In the genomic region with DNA sequence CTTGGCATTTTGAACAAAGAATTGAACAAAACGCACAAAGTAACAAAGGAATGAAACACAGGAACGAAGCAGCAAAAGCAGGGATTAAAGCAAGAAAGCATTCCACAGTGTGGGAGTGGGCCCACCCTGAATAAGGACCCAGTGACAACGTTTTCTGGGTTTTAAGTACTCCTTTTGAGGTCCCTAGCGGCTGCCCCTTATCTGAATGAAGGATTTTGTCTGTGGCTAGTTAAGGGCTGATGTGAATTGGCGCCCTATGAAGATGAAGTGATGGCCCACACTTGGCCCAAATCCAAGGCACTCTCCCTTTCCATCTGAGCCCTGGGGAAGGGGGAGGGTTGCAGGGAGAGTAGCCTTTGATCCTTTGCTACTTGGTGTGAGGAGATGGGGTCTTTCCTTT, we compare ENCODE assay signal across 27 cellular contexts. TPM values are rescaled to one million over a fixed set of nuclear protein-coding genes. Genes with fewer than 3 reads are reported as not detected.
DNase-seq lines count a peak whose midpoint lies in the region; FAIRE-seq and TF ChIP-seq lines count a peak whose summit lies in the region.
"Had no signal": no experiment of that assay in that cellular context is flagged by ENCODE, and none has a peak within 500 bp of the region (broad histone marks: within the 10 kb centered on the region; RNA-seq: fewer than 3 reads in every experiment).

No MANE protein-coding gene starts in this region.

- no peaks in the 10 kb centered on the region for H3K27me3 ChIP-seq in H1 (replicated peaks in 1 of 4; ENCODE audit: control insufficient read depth in 3 of 4, extremely low read depth in 1 of 4, insufficient read depth in 3 of 4, low read length in 3 of 4)
- H3K27me3 ChIP-seq in neuronal stem cell (ENCODE audit: control insufficient read depth in 3 of 3, insufficient read depth in 3 of 3, low read depth in 1 of 3, low read length in 3 of 3), result no peaks in the 10 kb centered on the region
- H3K27me3 ChIP-seq in esophagus squamous epithelium, result no peaks in the 10 kb centered on the region
- H3K27me3 ChIP-seq: esophagus muscularis mucosa, gastrocnemius medialis had no signal

- DNase-seq in NCI-H748 (lab: John Stamatoyannopoulos, UW; ENCODE audit: unreplicated experiment) (peak; percentile 37), NCI-H748 treated with DMSO at 0.1 percent for 48 hours (lab: John Stamatoyannopoulos, UW) (no peak), NCI-H69 (lab: John Stamatoyannopoulos, UW) (peak; percentile 21), H1 (ENCODE audit: low read depth in 1 of 2, low spot score in 2 of 2) (no peak), neuronal stem cell (ENCODE audit: low spot score) (peak; percentile 58), esophagus squamous epithelium (lab: John Stamatoyannopoulos, UW) (no peak), DMS153 (lab: John Stamatoyannopoulos, UW) (no peak), GM19238 (ENCODE audit: insufficient read length, low spot score) (no peak)
- DNase-seq: 8988T; activated CD4-positive, alpha-beta T cell treated with anti-CD3 and anti-CD28 coated beads for 4 hours; activated CD8-positive, alpha-beta memory T cell treated with anti-CD3 and anti-CD28 coated beads for 24 hours; activated T-cell treated with anti-CD3 and anti-CD28 coated beads, Interleukin-2, amount 50 U/mL, for 24 hours; DND-41; effector memory CD4-positive, alpha-beta T cell; gastrocnemius medialis; HCEC 1CT; hypothalamus; IMR-90; NCI-H1092 treated with DMSO at 0.1 percent for 48 hours; NCI-H2029; NCI-H446; psoas muscle; T-helper 17 cell had no signal

- 90% methylated on average over 5 of the region's 5 CpGs; no CpG with 5 or more reads in 1 of the 2 experiments for WGBS in H1 (ENCODE audit: extremely low coverage in 1 of 2, insufficient coverage in 1 of 2, insufficient read length in 1 of 2, insufficient replicate concordance in 2 of 2, low coverage in 1 of 2, low lambda C conversion rate in 2 of 2, missing lambda C conversion rate in 1 of 2), 2 experiments
- WGBS in neuronal stem cell (ENCODE audit: extremely low coverage in 2 of 2, insufficient read length in 2 of 2, insufficient replicate concordance in 1 of 2), 2 donors, result no CpG with 5 or more reads among the region's 5 CpGs
- WGBS in esophagus squamous epithelium, 2 donors, result 83 to 85% methylated on average over 5 of the region's 5 CpGs

- H2BK5ac ChIP-seq in H1 (ENCODE audit: low read depth, low read length) (peak overlapping the region; percentile 91; the same call in 1 of the 2 replicates), neuronal stem cell (ENCODE audit: low read length) (peak overlapping the region; percentile 8)

- no peak for TF ChIP-seq RAD21 in H1 (IDR thresholded peaks at IDR 0.05 in 1 of 2, conservative IDR thresholded peaks at IDR 0.05 in 1 of 2; ENCODE audit: low read depth in 2 of 2, low read length in 2 of 2)

- H4K91ac ChIP-seq in H1 (replicated peaks; ENCODE audit: insufficient read length, low read length) (no peak overlapping the region), neuronal stem cell (ENCODE audit: low read depth, low read length, poor library complexity) (no peak overlapping the region)

- H4K5ac ChIP-seq in H1 (ENCODE audit: insufficient read length, low read depth, low read length), result no peak overlapping the region

- H2BK12ac ChIP-seq in H1 (ENCODE audit: low read depth, low read length) (peak overlapping the region; percentile 13; the same call in 1 of the 2 replicates), neuronal stem cell (ENCODE audit: low read length) (no peak overlapping the region)

- H3K9me3 ChIP-seq in H1 (ENCODE audit: insufficient read depth in 2 of 2, low read depth in 1 of 2, low read length in 1 of 2) (no peaks in the 10 kb centered on the region), neuronal stem cell (replicated peaks in 1 of 2; ENCODE audit: control insufficient read depth in 2 of 2, insufficient read depth in 1 of 2, low read depth in 1 of 2, low read length in 2 of 2) (no peaks in the 10 kb centered on the region), esophagus squamous epithelium (no peaks in the 10 kb centered on the region)
- H3K9me3 ChIP-seq: esophagus muscularis mucosa, gastrocnemius medialis, psoas muscle had no signal

- H3K9ac ChIP-seq in H1 (replicated peaks in 1 of 4; ENCODE audit: extremely low read depth in 1 of 4, low read depth in 3 of 4, low read length in 3 of 4) (no peak overlapping the region), neuronal stem cell (ENCODE audit: low read depth, low read length, poor library complexity) (no peak overlapping the region)

- intact Hi-C loops in esophagus squamous epithelium (cut with DNase I), result no loop called here

- H3K4me1 ChIP-seq in H1 (replicated peaks in 1 of 4; ENCODE audit: control insufficient read depth in 3 of 4, insufficient read depth in 4 of 4, low read length in 3 of 4) (peaks cover 0 to 7% (median 5%) of the 10 kb centered on the region in 4 experiments; a peak in 2 of 7 replicates), neuronal stem cell (ENCODE audit: control insufficient read depth in 2 of 2, insufficient read depth in 1 of 2, low read depth in 1 of 2, low read length in 2 of 2) (peaks cover 0 to 20% of the 10 kb centered on the region in 2 donors), esophagus squamous epithelium (no peaks in the 10 kb centered on the region)
- H3K4me1 ChIP-seq: gastrocnemius medialis, psoas muscle had no signal

- no peak overlapping the region for H3K23ac ChIP-seq in H1 (ENCODE audit: insufficient read length)
- H3K23ac ChIP-seq in neuronal stem cell (ENCODE audit: low read depth, low read length, poor library complexity), result no peak overlapping the region

- H3K27ac ChIP-seq in H1 (ENCODE audit: low read depth, low read length) (no peak overlapping the region; the same call in 1 of the 2 replicates), neuronal stem cell (replicated peaks; ENCODE audit: low read length) (peak overlapping the region; percentile 84), esophagus squamous epithelium (no peak overlapping the region)
- H3K27ac ChIP-seq: esophagus muscularis mucosa, gastrocnemius medialis, psoas muscle had no signal

- peak overlapping the region; percentile 82; the same call in 1 of the 2 replicates for H2BK20ac ChIP-seq in H1 (ENCODE audit: low read length)

- H3K14ac ChIP-seq in H1 (ENCODE audit: insufficient read length) (no peak overlapping the region), neuronal stem cell (ENCODE audit: low read length) (no peak overlapping the region)

- H3K79me1 ChIP-seq in H1 (ENCODE audit: low read depth, low read length) (no peaks in the 10 kb centered on the region), neuronal stem cell (ENCODE audit: low read depth, low read length) (no peaks in the 10 kb centered on the region)

- H3K36me3 ChIP-seq in H1 (ENCODE audit: control insufficient read depth in 2 of 4, insufficient read depth in 4 of 4, low read length in 3 of 4) (no peaks in the 10 kb centered on the region), neuronal stem cell (replicated peaks in 1 of 2; ENCODE audit: control insufficient read depth in 2 of 2, insufficient read depth in 2 of 2, low read length in 2 of 2) (no peaks in the 10 kb centered on the region), esophagus squamous epithelium (no peaks in the 10 kb centered on the region)
- H3K36me3 ChIP-seq: esophagus muscularis mucosa, gastrocnemius medialis had no signal

- H2AFZ ChIP-seq in H1 (ENCODE audit: low read length), result peak overlapping the region; percentile 50; the same call in 1 of the 2 replicates
- H2AFZ ChIP-seq in neuronal stem cell (ENCODE audit: low read length), result peak overlapping the region; percentile 13

- H3K4ac ChIP-seq in H1 (replicated peaks; ENCODE audit: insufficient read length, low read depth, low read length) (no peak overlapping the region), neuronal stem cell (ENCODE audit: low read length) (no peak overlapping the region)

- H4K8ac ChIP-seq in H1 (ENCODE audit: extremely low read depth, insufficient read depth, low read length) (no peak overlapping the region), neuronal stem cell (ENCODE audit: low read depth, low read length) (no peak overlapping the region)

- H4K20me1 ChIP-seq in H1 (replicated peaks in 1 of 2; ENCODE audit: control insufficient read depth in 1 of 2, insufficient read depth in 2 of 2, low read length in 2 of 2), result no peaks in the 10 kb centered on the region

- H2AK5ac ChIP-seq in H1 (ENCODE audit: low read depth, low read length) (no peak overlapping the region), neuronal stem cell (ENCODE audit: low read depth, low read length) (no peak overlapping the region)

- H3K4me3 ChIP-seq in H1 (ENCODE audit: extremely low read depth in 1 of 4, insufficient read depth in 2 of 4, low read depth in 3 of 4, low read length in 4 of 4) (no peak overlapping the region), neuronal stem cell (ENCODE audit: low read length in 2 of 2) (no peak overlapping the region), esophagus squamous epithelium (no peak overlapping the region)
- H3K4me3 ChIP-seq: esophagus muscularis mucosa, gastrocnemius medialis, psoas muscle had no signal

- H3K79me2 ChIP-seq in H1 (ENCODE audit: control insufficient read depth in 1 of 2, insufficient read depth in 2 of 2, low read length in 2 of 2), result no peaks in the 10 kb centered on the region

- H2BK15ac ChIP-seq in H1 (ENCODE audit: low read length), result peak overlapping the region; percentile 46; the same call in 1 of the 2 replicates
- H2BK15ac ChIP-seq in neuronal stem cell (ENCODE audit: low read length), result no peak overlapping the region

- H3K4me2 ChIP-seq in H1 (ENCODE audit: insufficient read depth in 1 of 2, low read depth in 2 of 2, low read length in 2 of 2), result 0 out of 4 replicates have a peak overlapping the region, but pooled peaks of 1 of the 2 experiments have one; percentile 16
- H3K4me2 ChIP-seq in neuronal stem cell (ENCODE audit: insufficient read depth, low read length, poor library complexity, severe bottlenecking), result no peak overlapping the region

- H3K18ac ChIP-seq in H1 (ENCODE audit: extremely low read depth, low read length) (0 out of 2 replicates have a peak overlapping the region, but pooled peaks have one; percentile 11), neuronal stem cell (ENCODE audit: low read length) (no peak overlapping the region)

- CTCF ChIA-PET in H1 (lab: Charles Lee; ENCODE audit: partially characterized antibody), result interaction anchor here (0.9 to 2.3 kb wide), 3 partner anchors 14 to 144 kb away, joined by 3 to 6 read pairs (median 6); no protein-coding TSS in a partner anchor

- no peak for TF ChIP-seq CTCF in H1 (IDR thresholded peaks at IDR 0.05; ENCODE audit: control extremely low read depth in 1 of 3, insufficient read depth in 1 of 3, low read depth in 1 of 3, low read length in 3 of 3)
- TF ChIP-seq CTCF in esophagus squamous epithelium (IDR thresholded peaks at IDR 0.05), result no peak

- TF ChIP-seq EP300 in H1 (IDR thresholded peaks at IDR 0.05; ENCODE audit: borderline replicate concordance in 1 of 2, low read depth in 2 of 2, low read length in 2 of 2), result no peak

- FAIRE-seq in H1 (lab: Jason Lieb, UNC), result no peak
- FAIRE-seq: colon, RCC 7860 had no signal

- H3K23me2 ChIP-seq in H1 (ENCODE audit: low read depth, low read length), result no peaks in the 10 kb centered on the region

- TF ChIP-seq POLR2A in H1 (IDR thresholded peaks at IDR 0.05; ENCODE audit: control extremely low read depth in 1 of 2, low read depth in 2 of 2, low read length in 2 of 2) (no peak), esophagus squamous epithelium (IDR thresholded peaks at IDR 0.05) (no peak)

- POLR2A ChIA-PET in H1 (lab: Charles Lee; ENCODE audit: partially characterized antibody), result no interaction called here

- H3K56ac ChIP-seq in H1 (replicated peaks; ENCODE audit: insufficient read length, low read depth, low read length), result no peak overlapping the region

- H2BK120ac ChIP-seq in H1 (replicated peaks; ENCODE audit: low read depth, low read length) (peak overlapping the region; percentile 55), neuronal stem cell (ENCODE audit: low read depth, low read length) (no peak overlapping the region)

RNA-seq across cellular contexts. Expression of a gene that starts 7.8 kb away (rescaled TPM):
- 21.4 and 21.6 TPM in 2 replicates for total RNA-seq in H1 (2021; fragmentation: NEBNext Ultra II Directional; extraction: Animal tissue kit (Norgen Biotek cat#: 25700))
- 0.56 and 0.58 TPM in 2 replicates for polyA plus RNA-seq in H1 (2011; rRNA removed)
- polyA plus RNA-seq in H1 (2011; cell fraction: cytosol; rRNA removed), result 0.79 TPM
- 1.7 TPM for polyA plus RNA-seq in H1 (2011; cell fraction: nucleus; rRNA removed)
- polyA plus RNA-seq in H1 (2012, experiment 1 of 2), result 0.82 to 1.5 TPM (median 1.3 TPM) in 4 replicates
- 0.04 TPM for polyA plus RNA-seq in H1 (2012, experiment 2 of 2)
- polyA plus RNA-seq in H1 (2013, experiment 1 of 2), result 5.2 TPM
- polyA plus RNA-seq in H1 (2013, experiment 2 of 2), result 4.3 TPM
- polyA minus RNA-seq in H1 (2011; rRNA and poly(A)+ RNA removed), result 6.5 and 8.8 TPM in 2 replicates
- 3.0 TPM for polyA minus RNA-seq in H1 (2011; cell fraction: cytosol; rRNA and poly(A)+ RNA removed)
- 29.4 TPM for polyA minus RNA-seq in H1 (2011; cell fraction: nucleus; rRNA and poly(A)+ RNA removed)
- 0.17 TPM for polyA plus RNA-seq in neuronal stem cell (2013, experiment 1 of 2)
- 0.18 TPM for polyA plus RNA-seq in neuronal stem cell (2013, experiment 2 of 2)
- total RNA-seq in esophagus squamous epithelium, result 1 to 10 TPM in 2 of 4 donors, under 1 TPM in 2; 0.26 to 3.1 (median 1.1) TPM
- total RNA-seq: IMR-90, SK-MEL-5 had no signal
- polyA plus RNA-seq: IMR-90 had no signal

Comparison
In these comparisons a context has a peak if more than half of its experiments do, and no peak if none do; other contexts are left out.
1. DNase-seq: peak in NCI-H748 (single experiment), NCI-H69 (single experiment) and neuronal stem cell (single experiment); none in NCI-H748 treated with DMSO at 0.1 percent for 48 hours (single experiment), H1 (0 of 2), esophagus squamous epithelium (single experiment), DMS153 (single experiment) and GM19238 (single experiment).